1 cellular context compared by ENCODE assay signal in the genomic region with DNA sequence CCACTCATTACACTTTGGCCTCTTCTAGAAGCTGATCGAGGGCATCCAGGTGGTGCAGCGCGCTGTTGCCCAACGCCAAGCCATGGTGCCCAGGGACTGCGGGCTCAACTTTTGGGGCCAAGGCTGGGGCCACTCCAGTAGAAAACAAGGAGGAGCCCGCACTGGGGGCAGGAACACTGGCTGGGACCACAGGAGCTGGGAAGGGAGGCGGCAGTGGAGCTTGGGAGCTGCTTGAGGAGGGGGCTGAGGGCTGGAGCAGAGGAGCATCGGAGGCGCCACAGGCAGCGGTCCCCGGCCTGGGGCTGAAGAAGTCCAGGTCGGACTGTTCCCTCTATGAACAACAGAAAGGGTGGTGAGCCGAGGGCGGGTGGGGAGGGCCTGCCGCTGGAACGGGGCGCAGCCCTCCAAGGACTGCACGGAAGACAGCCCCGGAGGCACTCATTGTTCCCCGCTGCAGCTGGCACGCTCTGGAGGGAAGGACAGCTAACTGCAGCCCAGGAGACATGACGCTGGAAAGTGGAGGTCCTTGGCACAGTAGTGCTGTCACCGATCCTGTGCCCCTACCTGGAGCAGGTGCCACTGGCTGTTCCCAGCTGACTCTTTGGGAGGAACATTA.
TF ChIP-seq lines count a peak whose summit lies in the region.

No MANE protein-coding gene starts in this region.

TF ChIP-seq in GM23338, 12 proteins besides CTCF, POLR2A, EP300 and RAD21:
- no peak for TF ChIP-seq EZH2phosphoT487 (IDR thresholded peaks at IDR 0.05; ENCODE audit: unreplicated experiment)
- TF ChIP-seq CREB1 (CRISPR knock-in tag; IDR thresholded peaks at IDR 0.05; ENCODE audit: low read depth), result no peak
- no peak for TF ChIP-seq NANOG (IDR thresholded peaks at IDR 0.05; ENCODE audit: borderline replicate concordance)
- no peak for TF ChIP-seq STAT1 (IDR thresholded peaks at IDR 0.05; ENCODE audit: unreplicated experiment)
- TF ChIP-seq JUNB (IDR thresholded peaks at IDR 0.05; ENCODE audit: unreplicated experiment), result no peak
- TF ChIP-seq, protein P1, sequence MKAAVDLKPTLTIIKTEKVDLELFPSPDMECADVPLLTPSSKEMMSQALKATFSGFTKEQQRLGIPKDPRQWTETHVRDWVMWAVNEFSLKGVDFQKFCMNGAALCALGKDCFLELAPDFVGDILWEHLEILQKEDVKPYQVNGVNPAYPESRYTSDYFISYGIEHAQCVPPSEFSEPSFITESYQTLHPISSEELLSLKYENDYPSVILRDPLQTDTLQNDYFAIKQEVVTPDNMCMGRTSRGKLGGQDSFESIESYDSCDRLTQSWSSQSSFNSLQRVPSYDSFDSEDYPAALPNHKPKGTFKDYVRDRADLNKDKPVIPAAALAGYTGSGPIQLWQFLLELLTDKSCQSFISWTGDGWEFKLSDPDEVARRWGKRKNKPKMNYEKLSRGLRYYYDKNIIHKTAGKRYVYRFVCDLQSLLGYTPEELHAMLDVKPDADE (IDR thresholded peaks at IDR 0.05), result no peak
- TF ChIP-seq POLR2AphosphoS5 (IDR thresholded peaks at IDR 0.05; ENCODE audit: low read depth), result no peak
- no peak for TF ChIP-seq ZNF114 (CRISPR knock-in tag; IDR thresholded peaks at IDR 0.05)
- TF ChIP-seq, protein P2, sequence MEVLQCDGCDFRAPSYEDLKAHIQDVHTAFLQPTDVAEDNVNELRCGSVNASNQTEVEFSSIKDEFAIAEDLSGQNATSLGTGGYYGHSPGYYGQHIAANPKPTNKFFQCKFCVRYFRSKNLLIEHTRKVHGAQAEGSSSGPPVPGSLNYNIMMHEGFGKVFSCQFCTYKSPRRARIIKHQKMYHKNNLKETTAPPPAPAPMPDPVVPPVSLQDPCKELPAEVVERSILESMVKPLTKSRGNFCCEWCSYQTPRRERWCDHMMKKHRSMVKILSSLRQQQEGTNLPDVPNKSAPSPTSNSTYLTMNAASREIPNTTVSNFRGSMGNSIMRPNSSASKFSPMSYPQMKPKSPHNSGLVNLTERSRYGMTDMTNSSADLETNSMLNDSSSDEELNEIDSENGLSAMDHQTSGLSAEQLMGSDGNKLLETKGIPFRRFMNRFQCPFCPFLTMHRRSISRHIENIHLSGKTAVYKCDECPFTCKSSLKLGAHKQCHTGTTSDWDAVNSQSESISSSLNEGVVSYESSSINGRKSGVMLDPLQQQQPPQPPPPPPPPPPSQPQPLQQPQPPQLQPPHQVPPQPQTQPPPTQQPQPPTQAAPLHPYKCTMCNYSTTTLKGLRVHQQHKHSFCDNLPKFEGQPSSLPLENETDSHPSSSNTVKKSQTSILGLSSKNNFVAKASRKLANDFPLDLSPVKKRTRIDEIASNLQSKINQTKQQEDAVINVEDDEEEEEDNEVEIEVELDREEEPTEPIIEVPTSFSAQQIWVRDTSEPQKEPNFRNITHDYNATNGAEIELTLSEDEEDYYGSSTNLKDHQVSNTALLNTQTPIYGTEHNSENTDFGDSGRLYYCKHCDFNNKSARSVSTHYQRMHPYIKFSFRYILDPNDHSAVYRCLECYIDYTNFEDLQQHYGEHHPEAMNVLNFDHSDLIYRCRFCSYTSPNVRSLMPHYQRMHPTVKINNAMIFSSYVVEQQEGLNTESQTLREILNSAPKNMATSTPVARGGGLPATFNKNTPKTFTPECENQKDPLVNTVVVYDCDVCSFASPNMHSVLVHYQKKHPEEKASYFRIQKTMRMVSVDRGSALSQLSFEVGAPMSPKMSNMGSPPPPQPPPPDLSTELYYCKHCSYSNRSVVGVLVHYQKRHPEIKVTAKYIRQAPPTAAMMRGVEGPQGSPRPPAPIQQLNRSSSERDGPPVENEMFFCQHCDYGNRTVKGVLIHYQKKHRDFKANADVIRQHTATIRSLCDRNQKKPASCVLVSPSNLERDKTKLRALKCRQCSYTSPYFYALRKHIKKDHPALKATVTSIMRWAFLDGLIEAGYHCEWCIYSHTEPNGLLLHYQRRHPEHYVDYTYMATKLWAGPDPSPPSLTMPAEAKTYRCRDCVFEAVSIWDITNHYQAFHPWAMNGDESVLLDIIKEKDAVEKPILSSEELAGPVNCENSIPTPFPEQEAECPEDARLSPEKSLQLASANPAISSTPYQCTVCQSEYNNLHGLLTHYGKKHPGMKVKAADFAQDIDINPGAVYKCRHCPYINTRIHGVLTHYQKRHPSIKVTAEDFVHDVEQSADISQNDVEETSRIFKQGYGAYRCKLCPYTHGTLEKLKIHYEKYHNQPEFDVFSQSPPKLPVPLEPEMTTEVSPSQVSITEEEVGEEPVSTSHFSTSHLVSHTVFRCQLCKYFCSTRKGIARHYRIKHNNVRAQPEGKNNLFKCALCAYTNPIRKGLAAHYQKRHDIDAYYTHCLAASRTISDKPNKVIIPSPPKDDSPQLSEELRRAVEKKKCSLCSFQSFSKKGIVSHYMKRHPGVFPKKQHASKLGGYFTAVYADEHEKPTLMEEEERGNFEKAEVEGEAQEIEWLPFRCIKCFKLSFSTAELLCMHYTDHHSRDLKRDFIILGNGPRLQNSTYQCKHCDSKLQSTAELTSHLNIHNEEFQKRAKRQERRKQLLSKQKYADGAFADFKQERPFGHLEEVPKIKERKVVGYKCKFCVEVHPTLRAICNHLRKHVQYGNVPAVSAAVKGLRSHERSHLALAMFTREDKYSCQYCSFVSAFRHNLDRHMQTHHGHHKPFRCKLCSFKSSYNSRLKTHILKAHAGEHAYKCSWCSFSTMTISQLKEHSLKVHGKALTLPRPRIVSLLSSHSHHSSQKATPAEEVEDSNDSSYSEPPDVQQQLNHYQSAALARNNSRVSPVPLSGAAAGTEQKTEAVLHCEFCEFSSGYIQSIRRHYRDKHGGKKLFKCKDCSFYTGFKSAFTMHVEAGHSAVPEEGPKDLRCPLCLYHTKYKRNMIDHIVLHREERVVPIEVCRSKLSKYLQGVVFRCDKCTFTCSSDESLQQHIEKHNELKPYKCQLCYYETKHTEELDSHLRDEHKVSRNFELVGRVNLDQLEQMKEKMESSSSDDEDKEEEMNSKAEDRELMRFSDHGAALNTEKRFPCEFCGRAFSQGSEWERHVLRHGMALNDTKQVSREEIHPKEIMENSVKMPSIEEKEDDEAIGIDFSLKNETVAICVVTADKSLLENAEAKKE (CRISPR knock-in tag; IDR thresholded peaks at IDR 0.05), result no peak
- no peak for TF ChIP-seq ZNF331 (CRISPR knock-in tag; IDR thresholded peaks at IDR 0.05; ENCODE audit: low read depth)
- TF ChIP-seq, protein P3, sequence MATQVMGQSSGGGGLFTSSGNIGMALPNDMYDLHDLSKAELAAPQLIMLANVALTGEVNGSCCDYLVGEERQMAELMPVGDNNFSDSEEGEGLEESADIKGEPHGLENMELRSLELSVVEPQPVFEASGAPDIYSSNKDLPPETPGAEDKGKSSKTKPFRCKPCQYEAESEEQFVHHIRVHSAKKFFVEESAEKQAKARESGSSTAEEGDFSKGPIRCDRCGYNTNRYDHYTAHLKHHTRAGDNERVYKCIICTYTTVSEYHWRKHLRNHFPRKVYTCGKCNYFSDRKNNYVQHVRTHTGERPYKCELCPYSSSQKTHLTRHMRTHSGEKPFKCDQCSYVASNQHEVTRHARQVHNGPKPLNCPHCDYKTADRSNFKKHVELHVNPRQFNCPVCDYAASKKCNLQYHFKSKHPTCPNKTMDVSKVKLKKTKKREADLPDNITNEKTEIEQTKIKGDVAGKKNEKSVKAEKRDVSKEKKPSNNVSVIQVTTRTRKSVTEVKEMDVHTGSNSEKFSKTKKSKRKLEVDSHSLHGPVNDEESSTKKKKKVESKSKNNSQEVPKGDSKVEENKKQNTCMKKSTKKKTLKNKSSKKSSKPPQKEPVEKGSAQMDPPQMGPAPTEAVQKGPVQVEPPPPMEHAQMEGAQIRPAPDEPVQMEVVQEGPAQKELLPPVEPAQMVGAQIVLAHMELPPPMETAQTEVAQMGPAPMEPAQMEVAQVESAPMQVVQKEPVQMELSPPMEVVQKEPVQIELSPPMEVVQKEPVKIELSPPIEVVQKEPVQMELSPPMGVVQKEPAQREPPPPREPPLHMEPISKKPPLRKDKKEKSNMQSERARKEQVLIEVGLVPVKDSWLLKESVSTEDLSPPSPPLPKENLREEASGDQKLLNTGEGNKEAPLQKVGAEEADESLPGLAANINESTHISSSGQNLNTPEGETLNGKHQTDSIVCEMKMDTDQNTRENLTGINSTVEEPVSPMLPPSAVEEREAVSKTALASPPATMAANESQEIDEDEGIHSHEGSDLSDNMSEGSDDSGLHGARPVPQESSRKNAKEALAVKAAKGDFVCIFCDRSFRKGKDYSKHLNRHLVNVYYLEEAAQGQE (IDR thresholded peaks at IDR 0.05; ENCODE audit: unreplicated experiment), result no peak
- TF ChIP-seq EZH2 (IDR thresholded peaks at IDR 0.05; ENCODE audit: low read depth, unreplicated experiment), result no peak
